In genomic region chr16:15351251-15351650, GRCh38 we compare ENCODE assay signal across 1 cellular context. TPM values are rescaled to one million over a fixed set of nuclear protein-coding genes. Genes with fewer than 3 reads are reported as not detected.
"Had no signal": no experiment of that assay in that cellular context is flagged by ENCODE, and none has a peak within 500 bp of the region (broad histone marks: within the 10 kb centered on the region; RNA-seq: fewer than 3 reads in every experiment).

No MANE protein-coding gene starts in this region.

RNA-seq across cellular contexts. Expression of gene NPIPA5, which starts 26.8 kb away (rescaled TPM):
- total RNA-seq: hepatocyte had no signal
